1 cellular context compared by ENCODE assay signal in the genomic region with DNA sequence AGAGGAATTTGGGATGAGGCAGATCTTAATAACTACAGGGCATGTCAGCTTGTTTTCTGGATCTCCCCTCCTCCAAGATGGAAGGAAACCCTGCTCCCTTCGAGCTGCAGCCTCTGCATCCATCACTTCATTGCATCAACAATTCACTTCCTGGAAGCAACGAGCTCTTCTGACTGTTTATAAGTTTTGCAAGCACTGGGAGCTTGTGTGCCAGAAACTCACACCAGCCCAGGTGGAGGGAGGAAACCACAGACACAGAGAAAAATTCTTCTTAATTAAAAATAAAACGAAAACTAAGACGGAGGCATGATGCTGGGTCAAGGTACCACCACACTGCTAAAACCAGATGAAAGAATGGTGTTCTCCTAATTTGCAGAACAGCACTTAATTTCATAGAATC.
TF ChIP-seq lines count a peak whose summit lies in the region.

No MANE protein-coding gene starts in this region.

TF ChIP-seq in GM23338, 12 proteins besides CTCF, POLR2A, EP300 and RAD21 (continued from another document):
- TF ChIP-seq, protein P1, sequence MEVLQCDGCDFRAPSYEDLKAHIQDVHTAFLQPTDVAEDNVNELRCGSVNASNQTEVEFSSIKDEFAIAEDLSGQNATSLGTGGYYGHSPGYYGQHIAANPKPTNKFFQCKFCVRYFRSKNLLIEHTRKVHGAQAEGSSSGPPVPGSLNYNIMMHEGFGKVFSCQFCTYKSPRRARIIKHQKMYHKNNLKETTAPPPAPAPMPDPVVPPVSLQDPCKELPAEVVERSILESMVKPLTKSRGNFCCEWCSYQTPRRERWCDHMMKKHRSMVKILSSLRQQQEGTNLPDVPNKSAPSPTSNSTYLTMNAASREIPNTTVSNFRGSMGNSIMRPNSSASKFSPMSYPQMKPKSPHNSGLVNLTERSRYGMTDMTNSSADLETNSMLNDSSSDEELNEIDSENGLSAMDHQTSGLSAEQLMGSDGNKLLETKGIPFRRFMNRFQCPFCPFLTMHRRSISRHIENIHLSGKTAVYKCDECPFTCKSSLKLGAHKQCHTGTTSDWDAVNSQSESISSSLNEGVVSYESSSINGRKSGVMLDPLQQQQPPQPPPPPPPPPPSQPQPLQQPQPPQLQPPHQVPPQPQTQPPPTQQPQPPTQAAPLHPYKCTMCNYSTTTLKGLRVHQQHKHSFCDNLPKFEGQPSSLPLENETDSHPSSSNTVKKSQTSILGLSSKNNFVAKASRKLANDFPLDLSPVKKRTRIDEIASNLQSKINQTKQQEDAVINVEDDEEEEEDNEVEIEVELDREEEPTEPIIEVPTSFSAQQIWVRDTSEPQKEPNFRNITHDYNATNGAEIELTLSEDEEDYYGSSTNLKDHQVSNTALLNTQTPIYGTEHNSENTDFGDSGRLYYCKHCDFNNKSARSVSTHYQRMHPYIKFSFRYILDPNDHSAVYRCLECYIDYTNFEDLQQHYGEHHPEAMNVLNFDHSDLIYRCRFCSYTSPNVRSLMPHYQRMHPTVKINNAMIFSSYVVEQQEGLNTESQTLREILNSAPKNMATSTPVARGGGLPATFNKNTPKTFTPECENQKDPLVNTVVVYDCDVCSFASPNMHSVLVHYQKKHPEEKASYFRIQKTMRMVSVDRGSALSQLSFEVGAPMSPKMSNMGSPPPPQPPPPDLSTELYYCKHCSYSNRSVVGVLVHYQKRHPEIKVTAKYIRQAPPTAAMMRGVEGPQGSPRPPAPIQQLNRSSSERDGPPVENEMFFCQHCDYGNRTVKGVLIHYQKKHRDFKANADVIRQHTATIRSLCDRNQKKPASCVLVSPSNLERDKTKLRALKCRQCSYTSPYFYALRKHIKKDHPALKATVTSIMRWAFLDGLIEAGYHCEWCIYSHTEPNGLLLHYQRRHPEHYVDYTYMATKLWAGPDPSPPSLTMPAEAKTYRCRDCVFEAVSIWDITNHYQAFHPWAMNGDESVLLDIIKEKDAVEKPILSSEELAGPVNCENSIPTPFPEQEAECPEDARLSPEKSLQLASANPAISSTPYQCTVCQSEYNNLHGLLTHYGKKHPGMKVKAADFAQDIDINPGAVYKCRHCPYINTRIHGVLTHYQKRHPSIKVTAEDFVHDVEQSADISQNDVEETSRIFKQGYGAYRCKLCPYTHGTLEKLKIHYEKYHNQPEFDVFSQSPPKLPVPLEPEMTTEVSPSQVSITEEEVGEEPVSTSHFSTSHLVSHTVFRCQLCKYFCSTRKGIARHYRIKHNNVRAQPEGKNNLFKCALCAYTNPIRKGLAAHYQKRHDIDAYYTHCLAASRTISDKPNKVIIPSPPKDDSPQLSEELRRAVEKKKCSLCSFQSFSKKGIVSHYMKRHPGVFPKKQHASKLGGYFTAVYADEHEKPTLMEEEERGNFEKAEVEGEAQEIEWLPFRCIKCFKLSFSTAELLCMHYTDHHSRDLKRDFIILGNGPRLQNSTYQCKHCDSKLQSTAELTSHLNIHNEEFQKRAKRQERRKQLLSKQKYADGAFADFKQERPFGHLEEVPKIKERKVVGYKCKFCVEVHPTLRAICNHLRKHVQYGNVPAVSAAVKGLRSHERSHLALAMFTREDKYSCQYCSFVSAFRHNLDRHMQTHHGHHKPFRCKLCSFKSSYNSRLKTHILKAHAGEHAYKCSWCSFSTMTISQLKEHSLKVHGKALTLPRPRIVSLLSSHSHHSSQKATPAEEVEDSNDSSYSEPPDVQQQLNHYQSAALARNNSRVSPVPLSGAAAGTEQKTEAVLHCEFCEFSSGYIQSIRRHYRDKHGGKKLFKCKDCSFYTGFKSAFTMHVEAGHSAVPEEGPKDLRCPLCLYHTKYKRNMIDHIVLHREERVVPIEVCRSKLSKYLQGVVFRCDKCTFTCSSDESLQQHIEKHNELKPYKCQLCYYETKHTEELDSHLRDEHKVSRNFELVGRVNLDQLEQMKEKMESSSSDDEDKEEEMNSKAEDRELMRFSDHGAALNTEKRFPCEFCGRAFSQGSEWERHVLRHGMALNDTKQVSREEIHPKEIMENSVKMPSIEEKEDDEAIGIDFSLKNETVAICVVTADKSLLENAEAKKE (CRISPR knock-in tag; IDR thresholded peaks at IDR 0.05): no peak
- TF ChIP-seq ZNF114 (CRISPR knock-in tag; IDR thresholded peaks at IDR 0.05) (no peak), STAT1 (IDR thresholded peaks at IDR 0.05; ENCODE audit: unreplicated experiment) (no peak), EZH2phosphoT487 (IDR thresholded peaks at IDR 0.05; ENCODE audit: unreplicated experiment) (no peak), NANOG (IDR thresholded peaks at IDR 0.05; ENCODE audit: borderline replicate concordance) (no peak), ZNF331 (CRISPR knock-in tag; IDR thresholded peaks at IDR 0.05; ENCODE audit: low read depth) (no peak), JUNB (IDR thresholded peaks at IDR 0.05; ENCODE audit: unreplicated experiment) (no peak)
- TF ChIP-seq, protein P2, sequence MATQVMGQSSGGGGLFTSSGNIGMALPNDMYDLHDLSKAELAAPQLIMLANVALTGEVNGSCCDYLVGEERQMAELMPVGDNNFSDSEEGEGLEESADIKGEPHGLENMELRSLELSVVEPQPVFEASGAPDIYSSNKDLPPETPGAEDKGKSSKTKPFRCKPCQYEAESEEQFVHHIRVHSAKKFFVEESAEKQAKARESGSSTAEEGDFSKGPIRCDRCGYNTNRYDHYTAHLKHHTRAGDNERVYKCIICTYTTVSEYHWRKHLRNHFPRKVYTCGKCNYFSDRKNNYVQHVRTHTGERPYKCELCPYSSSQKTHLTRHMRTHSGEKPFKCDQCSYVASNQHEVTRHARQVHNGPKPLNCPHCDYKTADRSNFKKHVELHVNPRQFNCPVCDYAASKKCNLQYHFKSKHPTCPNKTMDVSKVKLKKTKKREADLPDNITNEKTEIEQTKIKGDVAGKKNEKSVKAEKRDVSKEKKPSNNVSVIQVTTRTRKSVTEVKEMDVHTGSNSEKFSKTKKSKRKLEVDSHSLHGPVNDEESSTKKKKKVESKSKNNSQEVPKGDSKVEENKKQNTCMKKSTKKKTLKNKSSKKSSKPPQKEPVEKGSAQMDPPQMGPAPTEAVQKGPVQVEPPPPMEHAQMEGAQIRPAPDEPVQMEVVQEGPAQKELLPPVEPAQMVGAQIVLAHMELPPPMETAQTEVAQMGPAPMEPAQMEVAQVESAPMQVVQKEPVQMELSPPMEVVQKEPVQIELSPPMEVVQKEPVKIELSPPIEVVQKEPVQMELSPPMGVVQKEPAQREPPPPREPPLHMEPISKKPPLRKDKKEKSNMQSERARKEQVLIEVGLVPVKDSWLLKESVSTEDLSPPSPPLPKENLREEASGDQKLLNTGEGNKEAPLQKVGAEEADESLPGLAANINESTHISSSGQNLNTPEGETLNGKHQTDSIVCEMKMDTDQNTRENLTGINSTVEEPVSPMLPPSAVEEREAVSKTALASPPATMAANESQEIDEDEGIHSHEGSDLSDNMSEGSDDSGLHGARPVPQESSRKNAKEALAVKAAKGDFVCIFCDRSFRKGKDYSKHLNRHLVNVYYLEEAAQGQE (IDR thresholded peaks at IDR 0.05; ENCODE audit: unreplicated experiment): no peak
